ENCODE assay signal across 1 cellular context in genomic region chr1:197995408-197996258, GRCh38.
TF ChIP-seq lines count a peak whose summit lies in the region.

No MANE protein-coding gene starts in this region.

TF ChIP-seq in K562, 482 proteins besides CTCF, POLR2A, EP300 and RAD21 (continued from another document and continues in another):
- TF ChIP-seq ZBTB40 (IDR thresholded peaks at IDR 0.05) = no peak
- no peak for TF ChIP-seq ZBTB40 (CRISPR knock-in tag; IDR thresholded peaks at IDR 0.05)
- TF ChIP-seq PREB (CRISPR knock-in tag; IDR thresholded peaks at IDR 0.05) = no peak
- no peak for TF ChIP-seq CHCHD3 (CRISPR knock-in tag; IDR thresholded peaks at IDR 0.05)
- TF ChIP-seq YBX1 (IDR thresholded peaks at IDR 0.05) = no peak
- no peak for TF ChIP-seq ZNF184 (CRISPR knock-in tag; IDR thresholded peaks at IDR 0.05)
- TF ChIP-seq GABPB2 (CRISPR knock-in tag; conservative IDR thresholded peaks at IDR 0.05) = no peak
- no peak for TF ChIP-seq FOXA3 (CRISPR knock-in tag; conservative IDR thresholded peaks at IDR 0.05 in 1 of 2, IDR thresholded peaks at IDR 0.05 in 1 of 2)
- no peak for TF ChIP-seq ZFP91 (CRISPR knock-in tag; IDR thresholded peaks at IDR 0.05)
- TF ChIP-seq NUFIP1 (IDR thresholded peaks at IDR 0.05; ENCODE audit: partially characterized antibody) = no peak
- no peak for TF ChIP-seq TAF15 (IDR thresholded peaks at IDR 0.05; ENCODE audit: low read depth, low read length)
- TF ChIP-seq ZNF551 (CRISPR knock-in tag; IDR thresholded peaks at IDR 0.05) = no peak
- no peak for TF ChIP-seq HNRNPK (IDR thresholded peaks at IDR 0.05; ENCODE audit: low read depth, low read length, poor library complexity, severe bottlenecking)
- TF ChIP-seq TSC22D4 (tag; IDR thresholded peaks at IDR 0.05) = no peak
- no peak for TF ChIP-seq MEIS2 (IDR thresholded peaks at IDR 0.05; ENCODE audit: partially characterized antibody)
- TF ChIP-seq GATAD2B (IDR thresholded peaks at IDR 0.05; ENCODE audit: borderline replicate concordance) = no peak
- TF ChIP-seq, protein P1, sequence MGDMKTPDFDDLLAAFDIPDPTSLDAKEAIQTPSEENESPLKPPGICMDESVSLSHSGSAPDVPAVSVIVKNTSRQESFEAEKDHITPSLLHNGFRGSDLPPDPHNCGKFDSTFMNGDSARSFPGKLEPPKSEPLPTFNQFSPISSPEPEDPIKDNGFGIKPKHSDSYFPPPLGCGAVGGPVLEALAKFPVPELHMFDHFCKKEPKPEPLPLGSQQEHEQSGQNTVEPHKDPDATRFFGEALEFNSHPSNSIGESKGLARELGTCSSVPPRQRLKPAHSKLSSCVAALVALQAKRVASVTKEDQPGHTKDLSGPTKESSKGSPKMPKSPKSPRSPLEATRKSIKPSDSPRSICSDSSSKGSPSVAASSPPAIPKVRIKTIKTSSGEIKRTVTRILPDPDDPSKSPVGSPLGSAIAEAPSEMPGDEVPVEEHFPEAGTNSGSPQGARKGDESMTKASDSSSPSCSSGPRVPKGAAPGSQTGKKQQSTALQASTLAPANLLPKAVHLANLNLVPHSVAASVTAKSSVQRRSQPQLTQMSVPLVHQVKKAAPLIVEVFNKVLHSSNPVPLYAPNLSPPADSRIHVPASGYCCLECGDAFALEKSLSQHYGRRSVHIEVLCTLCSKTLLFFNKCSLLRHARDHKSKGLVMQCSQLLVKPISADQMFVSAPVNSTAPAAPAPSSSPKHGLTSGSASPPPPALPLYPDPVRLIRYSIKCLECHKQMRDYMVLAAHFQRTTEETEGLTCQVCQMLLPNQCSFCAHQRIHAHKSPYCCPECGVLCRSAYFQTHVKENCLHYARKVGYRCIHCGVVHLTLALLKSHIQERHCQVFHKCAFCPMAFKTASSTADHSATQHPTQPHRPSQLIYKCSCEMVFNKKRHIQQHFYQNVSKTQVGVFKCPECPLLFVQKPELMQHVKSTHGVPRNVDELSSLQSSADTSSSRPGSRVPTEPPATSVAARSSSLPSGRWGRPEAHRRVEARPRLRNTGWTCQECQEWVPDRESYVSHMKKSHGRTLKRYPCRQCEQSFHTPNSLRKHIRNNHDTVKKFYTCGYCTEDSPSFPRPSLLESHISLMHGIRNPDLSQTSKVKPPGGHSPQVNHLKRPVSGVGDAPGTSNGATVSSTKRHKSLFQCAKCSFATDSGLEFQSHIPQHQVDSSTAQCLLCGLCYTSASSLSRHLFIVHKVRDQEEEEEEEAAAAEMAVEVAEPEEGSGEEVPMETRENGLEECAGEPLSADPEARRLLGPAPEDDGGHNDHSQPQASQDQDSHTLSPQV (IDR thresholded peaks at IDR 0.05) = no peak; the same call in 1 of the 2 replicates
- no peak for TF ChIP-seq WHSC1 (IDR thresholded peaks at IDR 0.05; ENCODE audit: low read length)
- TF ChIP-seq USF2 (CRISPR knock-in tag; IDR thresholded peaks at IDR 0.05) = no peak
- no peak for TF ChIP-seq ARID2 (IDR thresholded peaks at IDR 0.05)
- TF ChIP-seq ZNF696 (CRISPR knock-in tag; conservative IDR thresholded peaks at IDR 0.05) = no peak
- no peak for TF ChIP-seq ZNF280B (CRISPR knock-in tag; IDR thresholded peaks at IDR 0.05)
- TF ChIP-seq, protein P2, sequence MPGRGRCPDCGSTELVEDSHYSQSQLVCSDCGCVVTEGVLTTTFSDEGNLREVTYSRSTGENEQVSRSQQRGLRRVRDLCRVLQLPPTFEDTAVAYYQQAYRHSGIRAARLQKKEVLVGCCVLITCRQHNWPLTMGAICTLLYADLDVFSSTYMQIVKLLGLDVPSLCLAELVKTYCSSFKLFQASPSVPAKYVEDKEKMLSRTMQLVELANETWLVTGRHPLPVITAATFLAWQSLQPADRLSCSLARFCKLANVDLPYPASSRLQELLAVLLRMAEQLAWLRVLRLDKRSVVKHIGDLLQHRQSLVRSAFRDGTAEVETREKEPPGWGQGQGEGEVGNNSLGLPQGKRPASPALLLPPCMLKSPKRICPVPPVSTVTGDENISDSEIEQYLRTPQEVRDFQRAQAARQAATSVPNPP (IDR thresholded peaks at IDR 0.05; ENCODE audit: borderline replicate concordance, insufficient read depth, insufficient read length) = no peak
- TF ChIP-seq HIVEP1 (CRISPR knock-in tag; IDR thresholded peaks at IDR 0.05) = no peak
- no peak for TF ChIP-seq ZBTB5 (IDR thresholded peaks at IDR 0.05)
